In genomic region chr4:21134994-21135393, GRCh38 we compare ENCODE assay signal across 11 cellular contexts.
A peak's percentile ranks its signal among the peaks of the same experiment; 100 is the strongest.
DNase-seq lines count a peak whose midpoint lies in the region; ATAC-seq and TF ChIP-seq lines count a peak whose summit lies in the region.
"Had no signal": no experiment of that assay in that cellular context is flagged by ENCODE, and none has a peak within 500 bp of the region (broad histone marks: within the 10 kb centered on the region; RNA-seq: fewer than 3 reads in every experiment).

No MANE protein-coding gene starts in this region.

- no peak overlapping the region for H3K27ac ChIP-seq in esophagus squamous epithelium
- H3K27ac ChIP-seq: ascending aorta had no signal

- H3K9me3 Mint-ChIP-seq in endothelial cell (ENCODE audit: unreplicated experiment) (no peaks in the 10 kb centered on the region), osteocyte (ENCODE audit: unreplicated experiment) (peaks cover 5% of the 10 kb centered on the region)
- H3K9me3 Mint-ChIP-seq in stimulated activated memory B cell treated with anti-CD40 and anti-IgM and Interleukin-4, amounts not matched to agents 10 μg/mL and 1 μg/mL and 100 μg/mL, for 72 hours = peaks cover 5% of the 10 kb centered on the region

- no peaks in the 10 kb centered on the region for H3K4me1 ChIP-seq in esophagus squamous epithelium
- H3K4me1 ChIP-seq: ascending aorta had no signal

- H3K4me1 Mint-ChIP-seq in endothelial cell (ENCODE audit: unreplicated experiment) (peaks cover 3% of the 10 kb centered on the region), osteocyte (ENCODE audit: unreplicated experiment) (no peaks in the 10 kb centered on the region)
- no peaks in the 10 kb centered on the region for H3K4me1 Mint-ChIP-seq in stimulated activated memory B cell treated with anti-CD40 and anti-IgM and Interleukin-4, amounts not matched to agents 10 μg/mL and 1 μg/mL and 100 μg/mL, for 72 hours

- no peaks in the 10 kb centered on the region for H3K27me3 ChIP-seq in esophagus squamous epithelium
- H3K27me3 ChIP-seq: ascending aorta had no signal

- no peaks in the 10 kb centered on the region for H3K9me3 ChIP-seq in esophagus squamous epithelium
- H3K9me3 ChIP-seq: ascending aorta had no signal

- 85 to 86% methylated on average over 2 of the region's 2 CpGs for WGBS in esophagus squamous epithelium, 2 donors

- intact Hi-C loops in esophagus squamous epithelium (cut with DNase I) = loop anchor here (10.0 kb wide), 1 partner anchor 360 kb away; no protein-coding TSS in a partner anchor

- H3K27me3 Mint-ChIP-seq in endothelial cell (ENCODE audit: unreplicated experiment) (peaks cover 1% of the 10 kb centered on the region), osteocyte (ENCODE audit: unreplicated experiment) (no peaks in the 10 kb centered on the region)
- H3K27me3 Mint-ChIP-seq in stimulated activated memory B cell treated with anti-CD40 and anti-IgM and Interleukin-4, amounts not matched to agents 10 μg/mL and 1 μg/mL and 100 μg/mL, for 72 hours = no peaks in the 10 kb centered on the region

- no peak overlapping the region for H3K4me3 Mint-ChIP-seq in endothelial cell (ENCODE audit: unreplicated experiment)
- no peak overlapping the region for H3K4me3 Mint-ChIP-seq in osteocyte (ENCODE audit: unreplicated experiment)
- H3K4me3 Mint-ChIP-seq in stimulated activated memory B cell treated with anti-CD40 and anti-IgM and Interleukin-4, amounts not matched to agents 10 μg/mL and 1 μg/mL and 100 μg/mL, for 72 hours = no peak overlapping the region

- no peak for TF ChIP-seq POLR2A in esophagus squamous epithelium (IDR thresholded peaks at IDR 0.05)

- no peaks in the 10 kb centered on the region for H3K36me3 ChIP-seq in esophagus squamous epithelium
- H3K36me3 ChIP-seq: ascending aorta had no signal

- TF ChIP-seq CTCF in endothelial cell (IDR thresholded peaks at IDR 0.05; ENCODE audit: unreplicated experiment) = peak; percentile 20
- TF ChIP-seq CTCF in osteocyte (IDR thresholded peaks at IDR 0.05) = peak; percentile 12
- peak in 1 of 6 experiments; percentile 21 for TF ChIP-seq CTCF in esophagus squamous epithelium (IDR thresholded peaks at IDR 0.05)

- H3K36me3 Mint-ChIP-seq in endothelial cell (ENCODE audit: low read depth, unreplicated experiment) (no peaks in the 10 kb centered on the region), osteocyte (ENCODE audit: unreplicated experiment) (no peaks in the 10 kb centered on the region)
- no peaks in the 10 kb centered on the region for H3K36me3 Mint-ChIP-seq in stimulated activated memory B cell treated with anti-CD40 and anti-IgM and Interleukin-4, amounts not matched to agents 10 μg/mL and 1 μg/mL and 100 μg/mL, for 72 hours

- H3K27ac Mint-ChIP-seq in endothelial cell (ENCODE audit: unreplicated experiment) = no peak overlapping the region
- H3K27ac Mint-ChIP-seq in osteocyte (ENCODE audit: unreplicated experiment) = no peak overlapping the region
- H3K27ac Mint-ChIP-seq in stimulated activated memory B cell treated with anti-CD40 and anti-IgM and Interleukin-4, amounts not matched to agents 10 μg/mL and 1 μg/mL and 100 μg/mL, for 72 hours = no peak overlapping the region

- DNase-seq in HT1080 (ENCODE audit: low read depth) (peak; percentile 44), NCI-H82 treated with DMSO at 0.1 percent for 48 hours (lab: John Stamatoyannopoulos, UW; ENCODE audit: unreplicated experiment) (peak; percentile 10), endothelial cell (ENCODE audit: low spot score) (peak; percentile 7), osteocyte (ENCODE audit: extremely low spot score, unreplicated experiment) (no peak), esophagus squamous epithelium (lab: John Stamatoyannopoulos, UW) (no peak)
- DNase-seq: T-helper 1 cell had no signal

- H3K4me3 ChIP-seq in esophagus squamous epithelium = no peak overlapping the region
- H3K4me3 ChIP-seq: ascending aorta, lung had no signal

- ATAC-seq in GM19455 (IDR thresholded peaks at IDR 0.05; ENCODE audit: unreplicated experiment) (no peak), HG03025 (IDR thresholded peaks at IDR 0.05; ENCODE audit: low FRiP score, unreplicated experiment) (no peak)
- ATAC-seq in stimulated activated memory B cell treated with anti-CD40 and anti-IgM and Interleukin-4, amounts not matched to agents 10 μg/mL and 1 μg/mL and 100 μg/mL, for 72 hours = no peak

Comparison
In these comparisons a context has a peak if more than half of its experiments do, and no peak if none do; other contexts are left out.
1. DNase-seq: peak in HT1080 (single experiment), NCI-H82 treated with DMSO at 0.1 percent for 48 hours (single experiment) and endothelial cell (single experiment); none in osteocyte (single experiment) and esophagus squamous epithelium (single experiment).